17 cellular contexts compared by ENCODE assay signal in genomic region chr3:63655519-63655918, GRCh38. TPM values are rescaled to one million over a fixed set of nuclear protein-coding genes. Genes with fewer than 3 reads are reported as not detected.
DNase-seq lines count a peak whose midpoint lies in the region; TF ChIP-seq lines count a peak whose summit lies in the region.
"Had no signal": no experiment of that assay in that cellular context is flagged by ENCODE, and none has a peak within 500 bp of the region (broad histone marks: within the 10 kb centered on the region; RNA-seq: fewer than 3 reads in every experiment).

No MANE protein-coding gene starts in this region.

- BruUV-seq in mammary epithelial cell (replicated peaks; lab: Mats Ljungman, UMichigan) = no TSS peak

- TF ChIP-seq CTCF in mammary epithelial cell (conservative IDR thresholded peaks at IDR 0.05 in 1 of 2, IDR thresholded peaks at IDR 0.05 in 1 of 2; ENCODE audit: extremely low read depth in 1 of 2, insufficient read depth in 1 of 2, low read depth in 1 of 2, low read length in 2 of 2) (no peak), breast epithelium (IDR thresholded peaks at IDR 0.05) (no peak)

- in situ Hi-C loops in mammary epithelial cell (cut with MboI; ENCODE audit: low sequenced_read_pairs in 2 of 2) = loop anchor here in 1 of 2 donors (25.0 kb wide), 1 partner anchor 293 kb away; no protein-coding TSS in a partner anchor

- H3K9ac ChIP-seq in mammary epithelial cell (ENCODE audit: insufficient read depth, low read length) (no peak overlapping the region), adipocyte (ENCODE audit: low read length) (no peak overlapping the region)
- H3K9ac ChIP-seq: neural progenitor cell had no signal

- CTCF ChIA-PET in mammary epithelial cell (lab: Charles Lee; ENCODE audit: low non-redundant PET) = no interaction called here

- dilution Hi-C loops in mammary epithelial cell (cut with HindIII; ENCODE audit: low sequenced_read_pairs) = no loop called here

- WGBS in mammary epithelial cell (ENCODE audit: low coverage, missing lambda C conversion rate) = 34% methylated on average over 4 of the region's 4 CpGs

- intact Hi-C loops in mammary epithelial cell (cut with micrococcal nuclease) = no loop called here
- intact Hi-C loops in breast epithelium (cut with DNase I; ENCODE audit: low total_unique reads) = no loop called here

- H3K4me3 ChIP-seq in mammary epithelial cell (replicated peaks in 1 of 3; ENCODE audit: insufficient read depth in 1 of 3, low read depth in 2 of 3, low read length in 3 of 3) (no peak overlapping the region), breast epithelium (no peak overlapping the region), adipocyte (ENCODE audit: low read length) (peak overlapping the region; percentile 24)
- H3K4me3 ChIP-seq: colonic mucosa, neural progenitor cell had no signal

- no peaks in the 10 kb centered on the region for H4K20me1 ChIP-seq in mammary epithelial cell (ENCODE audit: insufficient read depth, low read length)

- H3K36me3 ChIP-seq in mammary epithelial cell (ENCODE audit: insufficient read depth, low read length) = no peaks in the 10 kb centered on the region
- H3K36me3 ChIP-seq in breast epithelium = no peaks in the 10 kb centered on the region
- no peaks in the 10 kb centered on the region for H3K36me3 ChIP-seq in adipocyte (ENCODE audit: control insufficient read depth, insufficient read depth, low read length, severe bottlenecking)
- H3K36me3 ChIP-seq: colonic mucosa, neural progenitor cell had no signal

- no peaks in the 10 kb centered on the region for H3K27me3 ChIP-seq in mammary epithelial cell (ENCODE audit: insufficient read depth, low read length)
- no peaks in the 10 kb centered on the region for H3K27me3 ChIP-seq in breast epithelium
- no peaks in the 10 kb centered on the region for H3K27me3 ChIP-seq in adipocyte (replicated peaks; ENCODE audit: control insufficient read depth, insufficient read depth, low read length)
- H3K27me3 ChIP-seq: colonic mucosa, neural progenitor cell had no signal

- H3K9me3 ChIP-seq in mammary epithelial cell (replicated peaks; ENCODE audit: insufficient read depth, low read length) (no peaks in the 10 kb centered on the region), breast epithelium (no peaks in the 10 kb centered on the region), adipocyte (ENCODE audit: control insufficient read depth, low read length) (no peaks in the 10 kb centered on the region)
- H3K9me3 ChIP-seq: colonic mucosa had no signal

- peaks cover 10% of the 10 kb centered on the region for H3K4me1 ChIP-seq in mammary epithelial cell (ENCODE audit: insufficient read depth, low read length)
- no peaks in the 10 kb centered on the region for H3K4me1 ChIP-seq in breast epithelium
- peaks cover 33% of the 10 kb centered on the region for H3K4me1 ChIP-seq in adipocyte (ENCODE audit: control insufficient read depth, insufficient read depth, low read length)
- H3K4me1 ChIP-seq: colonic mucosa, neural progenitor cell had no signal

- H3K79me2 ChIP-seq in mammary epithelial cell (ENCODE audit: insufficient read depth, low read length) = no peaks in the 10 kb centered on the region

- DNase-seq in mammary epithelial cell = peak; percentile 32
- DNase-seq in breast epithelium (ENCODE audit: low spot score in 2 of 2) = no peak
- peak; percentile 73 for DNase-seq in adipocyte (ENCODE audit: low read depth)
- peak; percentile 36 for DNase-seq in hepatic stellate cell (ENCODE audit: low spot score)
- DNase-seq in hippocampal formation (lab: John Stamatoyannopoulos, UW) = no peak
- no peak for DNase-seq in NCI-H82 treated with DMSO at 0.1 percent for 48 hours (lab: John Stamatoyannopoulos, UW; ENCODE audit: unreplicated experiment)
- DNase-seq in NCI-H1105 (lab: John Stamatoyannopoulos, UW) = no peak
- DNase-seq in NCI-H2227 treated with DMSO at 0.1 percent for 48 hours (lab: John Stamatoyannopoulos, UW) = no peak
- DNase-seq: activated CD8-positive, alpha-beta memory T cell treated with anti-CD3 and anti-CD28 coated beads, Interleukin-2, amount 50 U/mL, for 4 hours; colonic mucosa; erythroblast; NCI-H1092 treated with DMSO at 0.1 percent for 48 hours; NCI-H345; stimulated activated naive CD8-positive, alpha-beta T cell treated with anti-CD3 and anti-CD28 coated beads, Interleukin-15, Interleukin-2, amounts not matched to agents 100 U/mL and 50 U/mL, for 24 hours had no signal

- TF ChIP-seq POLR2A in breast epithelium (IDR thresholded peaks at IDR 0.05) = no peak

- H3K27ac ChIP-seq in mammary epithelial cell (ENCODE audit: insufficient read depth, low read depth, low read length) = no peak overlapping the region
- no peak overlapping the region for H3K27ac ChIP-seq in breast epithelium
- H3K27ac ChIP-seq: colonic mucosa, neural progenitor cell had no signal

- no peak overlapping the region for H2AFZ ChIP-seq in mammary epithelial cell (ENCODE audit: low read depth, low read length)
- H2AFZ ChIP-seq: neural progenitor cell had no signal

- no peak overlapping the region for H3K4me2 ChIP-seq in mammary epithelial cell (ENCODE audit: insufficient read depth, low read depth, low read length)
- H3K4me2 ChIP-seq: neural progenitor cell had no signal

RNA-seq across cellular contexts. Expression of gene SNTN, which starts 3.0 kb away (rescaled TPM):
- total RNA-seq in mammary epithelial cell (not detected), breast epithelium (not detected)
- polyA plus RNA-seq in mammary epithelial cell = not detected
- polyA minus RNA-seq in mammary epithelial cell = not detected
- total RNA-seq: activated naive CD4-positive, alpha-beta T cell treated with anti-CD3 and anti-CD28 coated beads, Interleukin-2, amount 50 U/mL, for 72 hours; skeletal muscle tissue had no signal

Comparison
In these comparisons a context has a peak if more than half of its experiments do, and no peak if none do; other contexts are left out.
1. DNase-seq: peak in mammary epithelial cell (single experiment), adipocyte (single experiment) and hepatic stellate cell (single experiment); none in breast epithelium (0 of 2), hippocampal formation (0 of 2), NCI-H82 treated with DMSO at 0.1 percent for 48 hours (single experiment), NCI-H1105 (single experiment) and NCI-H2227 treated with DMSO at 0.1 percent for 48 hours (single experiment).